ENCODE assay signal across 29 cellular contexts in the genomic region with DNA sequence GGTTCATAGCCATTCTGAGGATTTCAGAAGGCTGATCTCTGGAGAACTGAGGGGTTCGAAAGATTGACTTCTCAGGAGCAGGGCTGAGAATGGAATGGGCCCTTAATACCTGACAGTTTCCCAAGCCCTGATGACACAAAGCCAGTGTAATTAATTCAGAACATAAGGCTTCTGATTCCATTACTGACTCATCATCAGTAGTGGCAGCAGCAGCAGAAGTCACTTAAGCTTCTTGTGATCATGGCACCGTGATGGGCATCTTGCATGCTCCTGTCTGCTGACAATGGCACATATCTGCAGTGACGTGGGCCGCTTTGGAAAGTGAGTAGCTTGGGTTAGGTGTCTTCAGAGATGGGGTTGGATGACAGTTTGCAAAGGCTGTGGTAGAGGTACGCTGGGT. TPM values are rescaled to one million over a fixed set of nuclear protein-coding genes. Genes with fewer than 3 reads are reported as not detected.
"Had no signal": no experiment of that assay in that cellular context is flagged by ENCODE, and none has a peak within 500 bp of the region (broad histone marks: within the 10 kb centered on the region; RNA-seq: fewer than 3 reads in every experiment).

No MANE protein-coding gene starts in this region.

- H3K4me1 ChIP-seq: pancreas, psoas muscle, right atrium auricular region, uterus had no signal

- H3K27me3 ChIP-seq: left lung, pancreas, right atrium auricular region, suprapubic skin, tibial artery, uterus had no signal

- H3K27ac ChIP-seq: left lung, lower lobe of right lung, pancreas, psoas muscle, right atrium auricular region, skin epidermis, suprapubic skin, thoracic aorta, tibial artery, uterus had no signal

- ATAC-seq: left colon; left lung; lower lobe of right lung; naive thymus-derived CD8-positive, alpha-beta T cell; pancreas; psoas muscle; sciatic nerve; stimulated activated naive B cell treated with anti-CD40 and anti-IgM and Interleukin-4, amounts not matched to agents 10 μg/mL and 1 μg/mL and 100 μg/mL, for 72 hours had no signal

- H3K4me3 ChIP-seq: left lung, lower lobe of right lung, pancreas, psoas muscle, right atrium auricular region, skin epidermis, suprapubic skin, thoracic aorta, tibial artery, uterus had no signal

- H3K9me3 ChIP-seq: left lung, lower lobe of right lung, pancreas, psoas muscle, right atrium auricular region, suprapubic skin, thoracic aorta, tibial artery, uterus had no signal

- H3K36me3 ChIP-seq: left lung, lower lobe of right lung, pancreas, right atrium auricular region, suprapubic skin, thoracic aorta, tibial artery, uterus had no signal

- DNase-seq: hippocampal formation; kidney glomerular epithelial cell; left colon; left lung; lower lobe of right lung; mammary epithelial cell; mesenchymal stem cell; naive thymus-derived CD8-positive, alpha-beta T cell; nucleus accumbens; pancreas; psoas muscle; stimulated activated CD4-positive, alpha-beta T cell treated with anti-CD3 and anti-CD28 coated beads, Interleukin-12 subunit alpha, Interleukin-12 subunit beta, amount 100 ng/mL, for 4 hours; stimulated activated CD4-positive, alpha-beta T cell treated with anti-CD3 and anti-CD28 coated beads, Interleukin-15, amount 100 ng/mL, for 24 hours; stimulated activated CD4-positive, alpha-beta T cell treated with anti-CD3 and anti-CD28 coated beads, Interleukin-2, amount 100 ng/mL, for 24 hours; stimulated activated CD4-positive, alpha-beta T cell treated with anti-CD3 and anti-CD28 coated beads, Interleukin-4, amount 100 ng/mL, for 1 hour; stimulated activated naive B cell treated with anti-CD40 and anti-IgM and Interleukin-4, amounts not matched to agents 10 μg/mL and 1 μg/mL and 100 μg/mL, for 72 hours; tibial artery; trophoblast cell; uterus had no signal

RNA-seq across cellular contexts. Expression of a gene that starts 38.2 kb away (rescaled TPM):
- total RNA-seq: left colon; liver; lower lobe of right lung; mammary epithelial cell; naive thymus-derived CD8-positive, alpha-beta T cell; neural crest cell; posterior vena cava; psoas muscle; right atrium auricular region; sciatic nerve; subcutaneous adipose tissue; suprapubic skin; thoracic aorta; ureter; uterus had no signal
- polyA plus RNA-seq: liver, psoas muscle had no signal
